In genomic region chr3:13267348-13267659, GRCh38 we compare ENCODE assay signal across 6 cellular contexts.
"Had no signal": no experiment of that assay in that cellular context is flagged by ENCODE, and none has a peak within 500 bp of the region (broad histone marks: within the 10 kb centered on the region; RNA-seq: fewer than 3 reads in every experiment).

No MANE protein-coding gene starts in this region.

- ATAC-seq: GM23338, HepG2 had no signal

- H3K4me2 ChIP-seq: GM23338 had no signal

- H3K4me3 ChIP-seq: GM23338 had no signal

- H3K27ac ChIP-seq: HL-60 had no signal

- DNase-seq: H9, HCEC 1CT, KBM-7 had no signal
